ENCODE assay signal across 20 cellular contexts in the genomic region with DNA sequence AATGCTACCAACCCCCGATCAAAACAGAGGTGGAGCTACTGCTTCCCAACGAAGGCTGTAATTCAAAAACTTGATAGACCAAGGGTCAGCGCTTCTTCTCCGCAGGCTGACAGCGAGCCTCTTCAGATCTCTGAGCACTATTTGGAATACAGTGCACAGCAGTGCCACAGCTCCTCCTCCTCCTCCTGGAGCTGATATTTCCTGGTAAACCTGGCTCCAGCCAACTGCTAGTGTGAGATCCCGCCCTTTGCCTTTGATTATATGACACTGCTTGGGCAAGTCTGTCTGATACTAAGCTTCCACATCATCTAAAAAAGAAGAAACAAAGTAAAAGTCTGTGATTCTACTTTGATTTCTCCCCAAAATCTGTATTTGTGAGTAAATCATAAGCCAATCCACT.
"Had no signal": no experiment of that assay in that cellular context is flagged by ENCODE, and none has a peak within 500 bp of the region (broad histone marks: within the 10 kb centered on the region; RNA-seq: fewer than 3 reads in every experiment).

No MANE protein-coding gene starts in this region.

- H3K27me3 ChIP-seq: heart left ventricle, stomach, transverse colon had no signal

- DNase-seq: effector memory CD4-positive, alpha-beta T cell; heart left ventricle; hippocampal formation; mammary epithelial cell; mucosa of descending colon; natural killer cell; posterior cingulate gyrus; stimulated activated CD4-positive, alpha-beta T cell treated with anti-CD3 and anti-CD28 coated beads, Interleukin-2, amount 100 ng/mL, for 24 hours; stimulated activated CD4-positive, alpha-beta T cell treated with anti-CD3 and anti-CD28 coated beads, Interleukin-4, amount 100 ng/mL, for 4 hours; stimulated activated naive CD4-positive, alpha-beta T cell; stomach; substantia nigra; transverse colon had no signal

- H3K4me3 ChIP-seq: heart left ventricle, mucosa of descending colon, stomach, thoracic aorta, transverse colon had no signal

- H3K9me3 ChIP-seq: mucosa of descending colon, stomach, thoracic aorta had no signal

- H3K4me1 ChIP-seq: heart left ventricle, stomach, transverse colon had no signal

- H3K27ac ChIP-seq: heart left ventricle, stomach, thoracic aorta, transverse colon had no signal

- ATAC-seq: esophagus mucosa, heart left ventricle, left lobe of liver, mucosa of descending colon, natural killer cell, sciatic nerve had no signal

- FAIRE-seq: endometrium, frontal cortex, islet of Langerhans had no signal

- H3K36me3 ChIP-seq: heart left ventricle, stomach, thoracic aorta, transverse colon had no signal
